In genomic region chr16:65418435-65418834, GRCh38 we compare ENCODE assay signal across 27 cellular contexts.
"Had no signal": no experiment of that assay in that cellular context is flagged by ENCODE, and none has a peak within 500 bp of the region (broad histone marks: within the 10 kb centered on the region; RNA-seq: fewer than 3 reads in every experiment).

No MANE protein-coding gene starts in this region.

- H3K9me3 ChIP-seq: adrenal gland, esophagus squamous epithelium, mucosa of descending colon had no signal

- H3K36me3 Mint-ChIP-seq: activated CD4-positive, alpha-beta memory T cell treated with anti-CD3 and anti-CD28 coated beads for 36 hours; activated naive CD8-positive, alpha-beta T cell treated with anti-CD3 and anti-CD28 coated beads for 36 hours had no signal

- FAIRE-seq: urothelium cell line had no signal

- H3K4me1 Mint-ChIP-seq: activated CD4-positive, alpha-beta T cell treated with anti-CD3 and anti-CD28 coated beads, Interleukin-2, amount 10 ng/mL, durations not matched to agents 24 days and 14 days; activated naive CD8-positive, alpha-beta T cell treated with anti-CD3 and anti-CD28 coated beads for 36 hours; T-helper 17 cell had no signal

- H3K27me3 ChIP-seq: adrenal gland, breast epithelium, esophagus squamous epithelium, gastroesophageal sphincter, right lobe of liver had no signal

- H3K36me3 ChIP-seq: adrenal gland, breast epithelium, esophagus squamous epithelium, gastroesophageal sphincter, right lobe of liver, thoracic aorta had no signal

- H3K4me3 ChIP-seq: adrenal gland, breast epithelium, esophagus squamous epithelium, gastroesophageal sphincter, mucosa of descending colon, right lobe of liver, thoracic aorta had no signal

- H3K27me3 Mint-ChIP-seq: activated CD4-positive, alpha-beta memory T cell treated with anti-CD3 and anti-CD28 coated beads for 36 hours; activated CD4-positive, alpha-beta T cell treated with anti-CD3 and anti-CD28 coated beads, Interleukin-2, amount 10 ng/mL, durations not matched to agents 24 days and 14 days; stimulated activated naive CD8-positive, alpha-beta T cell treated with anti-CD3 and anti-CD28 coated beads, Interleukin-15, Interleukin-2, amounts not matched to agents 100 ng/mL and 50 ng/mL, for 24 hours; T-helper 17 cell had no signal

- H3K27ac Mint-ChIP-seq: activated CD4-positive, alpha-beta memory T cell treated with anti-CD3 and anti-CD28 coated beads for 36 hours; activated CD4-positive, alpha-beta T cell treated with anti-CD3 and anti-CD28 coated beads, Interleukin-2, amount 10 ng/mL, durations not matched to agents 24 days and 14 days; activated naive CD4-positive, alpha-beta T cell treated with anti-CD3 and anti-CD28 coated beads for 36 hours; activated naive CD8-positive, alpha-beta T cell treated with anti-CD3 and anti-CD28 coated beads for 36 hours; activated T-helper 1 cell treated with anti-CD3 and anti-CD28 coated beads, Interleukin-12 subunit alpha, Interleukin-12 subunit beta, Interleukin-2, Interleukin-4 antibody, amounts not matched to agents 30 ng/mL and 10 ng/mL and 1 ng/mL, durations not matched to agents 14 hours and 24 hours and 36 hours; dendritic cell treated with granulocyte-macrophage colony-stimulating factor and Interleukin-4, amounts not matched to agents 40 ng/mL and 50 ng/mL, for 4 days; nephron; stimulated activated naive CD8-positive, alpha-beta T cell treated with anti-CD3 and anti-CD28 coated beads, Interleukin-15, Interleukin-2, amounts not matched to agents 100 ng/mL and 50 ng/mL, for 24 hours; T-helper 17 cell had no signal

- DNase-seq: activated CD4-positive, alpha-beta memory T cell treated with anti-CD3 and anti-CD28 coated beads for 36 hours; activated CD4-positive, alpha-beta T cell treated with anti-CD3 and anti-CD28 coated beads, Interleukin-2, amount 10 ng/mL, durations not matched to agents 24 days and 14 days; activated CD4-positive, CD25-positive, alpha-beta regulatory T cell treated with anti-CD3 and anti-CD28 coated beads, Interleukin-2, amount 50 U/mL, for 72 hours; activated CD8-positive, alpha-beta memory T cell treated with anti-CD3 and anti-CD28 coated beads, Interleukin-2, amount 50 U/mL, for 4 hours; activated effector memory CD4-positive, alpha-beta T cell treated with anti-CD3 and anti-CD28 coated beads, Interleukin-2, amount 50 U/mL, for 16 hours; activated naive CD4-positive, alpha-beta T cell treated with anti-CD3 and anti-CD28 coated beads for 36 hours; activated naive CD8-positive, alpha-beta T cell treated with anti-CD3 and anti-CD28 coated beads for 36 hours; activated T-cell treated with anti-CD3 and anti-CD28 coated beads, Interleukin-2, amount 50 U/mL, for 1 hour; adrenal gland; central memory CD4-positive, alpha-beta T cell; effector CD4-positive, alpha-beta T cell; esophagus squamous epithelium; hippocampal formation; mucosa of descending colon; right lobe of liver; stimulated activated CD4-positive, alpha-beta T cell treated with anti-CD3 and anti-CD28 coated beads, Interleukin-12 subunit alpha, Interleukin-12 subunit beta, amount 100 ng/mL, for 4 hours; stimulated activated CD4-positive, alpha-beta T cell treated with anti-CD3 and anti-CD28 coated beads, Interleukin-4, amount 100 ng/mL, for 1 hour; T-helper 17 cell; trophoblast cell had no signal

- H3K4me3 Mint-ChIP-seq: activated CD4-positive, alpha-beta memory T cell treated with anti-CD3 and anti-CD28 coated beads for 36 hours; activated CD4-positive, alpha-beta T cell treated with anti-CD3 and anti-CD28 coated beads, Interleukin-2, amount 10 ng/mL, durations not matched to agents 24 days and 14 days; activated naive CD4-positive, alpha-beta T cell treated with anti-CD3 and anti-CD28 coated beads for 36 hours; activated naive CD8-positive, alpha-beta T cell treated with anti-CD3 and anti-CD28 coated beads for 36 hours; activated T-helper 1 cell treated with anti-CD3 and anti-CD28 coated beads, Interleukin-12 subunit alpha, Interleukin-12 subunit beta, Interleukin-2, Interleukin-4 antibody, amounts not matched to agents 30 ng/mL and 10 ng/mL and 1 ng/mL, durations not matched to agents 14 hours and 24 hours and 36 hours; dendritic cell treated with granulocyte-macrophage colony-stimulating factor and Interleukin-4, amounts not matched to agents 40 ng/mL and 50 ng/mL, for 4 days; nephron; stimulated activated naive CD8-positive, alpha-beta T cell treated with anti-CD3 and anti-CD28 coated beads, Interleukin-15, Interleukin-2, amounts not matched to agents 100 ng/mL and 50 ng/mL, for 24 hours; T-helper 17 cell had no signal

- H3K27ac ChIP-seq: adrenal gland, breast epithelium, esophagus squamous epithelium, gastroesophageal sphincter, right lobe of liver, thoracic aorta had no signal

- H3K4me1 ChIP-seq: breast epithelium, esophagus squamous epithelium, gastroesophageal sphincter, right lobe of liver had no signal
